ENCODE assay signal across 28 cellular contexts in genomic region chr17:48077555-48077954, GRCh38. TPM values are rescaled to one million over a fixed set of nuclear protein-coding genes. Genes with fewer than 3 reads are reported as not detected.
"Had no signal": no experiment of that assay in that cellular context is flagged by ENCODE, and none has a peak within 500 bp of the region (broad histone marks: within the 10 kb centered on the region; RNA-seq: fewer than 3 reads in every experiment).

No MANE protein-coding gene starts in this region.

- DNase-seq: activated CD4-positive, alpha-beta memory T cell treated with anti-CD3 and anti-CD28 coated beads, Interleukin-2, amount 10 ng/mL, durations not matched to agents 7 days and 5 days; activated CD4-positive, alpha-beta T cell treated with anti-CD3 and anti-CD28 coated beads for 36 hours; activated CD4-positive, alpha-beta T cell treated with anti-CD3 and anti-CD28 coated beads, Interleukin-2, amount 10 ng/mL, durations not matched to agents 24 days and 14 days; activated CD4-positive, alpha-beta T cell treated with anti-CD3 and anti-CD28 coated beads, Interleukin-2, amount 50 U/mL, for 4 hours; activated CD4-positive, CD25-positive, alpha-beta regulatory T cell; activated CD4-positive, CD25-positive, alpha-beta regulatory T cell treated with anti-CD3 and anti-CD28 coated beads, Interleukin-2, amount 50 U/mL, for 72 hours; activated CD8-positive, alpha-beta memory T cell treated with anti-CD3 and anti-CD28 coated beads, Interleukin-2, amount 50 U/mL, for 48 hours; activated gamma-delta T cell; activated naive CD4-positive, alpha-beta T cell; activated naive CD4-positive, alpha-beta T cell treated with anti-CD3 and anti-CD28 coated beads, Interleukin-2, amount 10 ng/mL, durations not matched to agents 7 days and 5 days; activated naive CD8-positive, alpha-beta T cell treated with anti-CD3 and anti-CD28 coated beads, Interleukin-2, amount 10 ng/mL, durations not matched to agents 7 days and 5 days; activated T-cell treated with anti-CD3 and anti-CD28 coated beads for 4 hours; activated T-cell treated with anti-CD3 and anti-CD28 coated beads, Interleukin-2, amount 50 U/mL, for 24 hours; activated T-cell treated with anti-CD3 and anti-CD28 coated beads, Interleukin-2, amount 50 U/mL, for 72 hours; colonic mucosa; effector memory CD4-positive, alpha-beta T cell; endodermal cell; foreskin fibroblast; glutamatergic neuron; heart left ventricle; T-helper 2 cell had no signal

- H3K9me3 Mint-ChIP-seq: activated CD4-positive, alpha-beta memory T cell treated with anti-CD3 and anti-CD28 coated beads, Interleukin-2, amount 10 ng/mL, durations not matched to agents 7 days and 5 days; activated CD4-positive, alpha-beta T cell treated with anti-CD3 and anti-CD28 coated beads, Interleukin-2, amount 10 ng/mL, durations not matched to agents 24 days and 14 days; activated naive CD4-positive, alpha-beta T cell treated with anti-CD3 and anti-CD28 coated beads, Interleukin-2, amount 10 ng/mL, durations not matched to agents 7 days and 5 days; activated naive CD4-positive, alpha-beta T cell treated with anti-CD3 and anti-CD28 coated beads, Interleukin-2, amount 50 U/mL, for 72 hours; activated naive CD8-positive, alpha-beta T cell treated with anti-CD3 and anti-CD28 coated beads, Interleukin-2, amount 10 ng/mL, durations not matched to agents 7 days and 5 days; activated T-cell treated with anti-CD3 and anti-CD28 coated beads, Interleukin-2, amount 50 U/mL, for 24 hours; activated T-cell treated with anti-CD3 and anti-CD28 coated beads, Interleukin-2, amount 50 U/mL, for 72 hours; brain; central memory CD8-positive, alpha-beta T cell; endodermal cell had no signal

- H3K27ac ChIP-seq: ascending aorta, breast epithelium, cardiac muscle cell, colonic mucosa, heart left ventricle had no signal

- H3K27me3 ChIP-seq: ascending aorta, breast epithelium, cardiac muscle cell, colonic mucosa, heart left ventricle had no signal

- H3K9me3 ChIP-seq: ascending aorta, breast epithelium, colonic mucosa, heart left ventricle had no signal

- H3K36me3 ChIP-seq: breast epithelium, colonic mucosa had no signal

- H3K4me1 ChIP-seq: ascending aorta, breast epithelium, colonic mucosa had no signal

- ATAC-seq: activated CD4-positive, alpha-beta T cell treated with anti-CD3 and anti-CD28 coated beads for 36 hours; activated naive CD4-positive, alpha-beta T cell treated with anti-CD3 and anti-CD28 coated beads, Interleukin-2, amount 50 U/mL, for 72 hours; activated T-cell treated with anti-CD3 and anti-CD28 coated beads, Interleukin-2, amount 50 U/mL, for 72 hours; esophagus mucosa; heart left ventricle had no signal

- H3K27ac Mint-ChIP-seq: activated CD4-positive, alpha-beta memory T cell treated with anti-CD3 and anti-CD28 coated beads, Interleukin-2, amount 10 ng/mL, durations not matched to agents 7 days and 5 days; activated CD4-positive, alpha-beta T cell treated with anti-CD3 and anti-CD28 coated beads for 36 hours; activated CD4-positive, alpha-beta T cell treated with anti-CD3 and anti-CD28 coated beads, Interleukin-2, amount 10 ng/mL, durations not matched to agents 24 days and 14 days; activated naive CD4-positive, alpha-beta T cell treated with anti-CD3 and anti-CD28 coated beads, Interleukin-2, amount 10 ng/mL, durations not matched to agents 7 days and 5 days; activated naive CD4-positive, alpha-beta T cell treated with anti-CD3 and anti-CD28 coated beads, Interleukin-2, amount 50 U/mL, for 72 hours; activated naive CD8-positive, alpha-beta T cell treated with anti-CD3 and anti-CD28 coated beads, Interleukin-2, amount 10 ng/mL, durations not matched to agents 7 days and 5 days; activated T-cell treated with anti-CD3 and anti-CD28 coated beads, Interleukin-2, amount 50 U/mL, for 72 hours; brain; endodermal cell had no signal

- H3K27me3 Mint-ChIP-seq: activated CD4-positive, alpha-beta memory T cell treated with anti-CD3 and anti-CD28 coated beads, Interleukin-2, amount 10 ng/mL, durations not matched to agents 7 days and 5 days; activated CD4-positive, alpha-beta T cell treated with anti-CD3 and anti-CD28 coated beads for 36 hours; activated CD4-positive, alpha-beta T cell treated with anti-CD3 and anti-CD28 coated beads, Interleukin-2, amount 10 ng/mL, durations not matched to agents 24 days and 14 days; activated naive CD4-positive, alpha-beta T cell treated with anti-CD3 and anti-CD28 coated beads, Interleukin-2, amount 10 ng/mL, durations not matched to agents 7 days and 5 days; activated naive CD8-positive, alpha-beta T cell treated with anti-CD3 and anti-CD28 coated beads, Interleukin-2, amount 10 ng/mL, durations not matched to agents 7 days and 5 days; activated T-cell treated with anti-CD3 and anti-CD28 coated beads, Interleukin-2, amount 50 U/mL, for 24 hours; brain; central memory CD8-positive, alpha-beta T cell had no signal

- H3K4me1 Mint-ChIP-seq: activated CD4-positive, alpha-beta T cell treated with anti-CD3 and anti-CD28 coated beads for 36 hours; central memory CD8-positive, alpha-beta T cell; endodermal cell had no signal

- H3K4me3 Mint-ChIP-seq: activated CD4-positive, alpha-beta memory T cell treated with anti-CD3 and anti-CD28 coated beads, Interleukin-2, amount 10 ng/mL, durations not matched to agents 7 days and 5 days; activated CD4-positive, alpha-beta T cell treated with anti-CD3 and anti-CD28 coated beads for 36 hours; activated CD4-positive, alpha-beta T cell treated with anti-CD3 and anti-CD28 coated beads, Interleukin-2, amount 10 ng/mL, durations not matched to agents 24 days and 14 days; activated naive CD4-positive, alpha-beta T cell treated with anti-CD3 and anti-CD28 coated beads, Interleukin-2, amount 10 ng/mL, durations not matched to agents 7 days and 5 days; activated naive CD8-positive, alpha-beta T cell treated with anti-CD3 and anti-CD28 coated beads, Interleukin-2, amount 10 ng/mL, durations not matched to agents 7 days and 5 days; activated T-cell treated with anti-CD3 and anti-CD28 coated beads, Interleukin-2, amount 50 U/mL, for 24 hours; activated T-cell treated with anti-CD3 and anti-CD28 coated beads, Interleukin-2, amount 50 U/mL, for 72 hours; brain; central memory CD8-positive, alpha-beta T cell; endodermal cell had no signal

- H3K36me3 Mint-ChIP-seq: activated naive CD4-positive, alpha-beta T cell treated with anti-CD3 and anti-CD28 coated beads, Interleukin-2, amount 50 U/mL, for 72 hours had no signal

- H3K4me3 ChIP-seq: ascending aorta, breast epithelium, cardiac muscle cell, colonic mucosa, heart left ventricle had no signal

RNA-seq across cellular contexts. Expression of gene COPZ2, which starts 40.0 kb away (rescaled TPM):
- total RNA-seq: endodermal cell had no signal
